8 cellular contexts compared by ENCODE assay signal in genomic region chr12:6074979-6075585, GRCh38. TPM values are rescaled to one million over a fixed set of nuclear protein-coding genes. Genes with fewer than 3 reads are reported as not detected.
DNase-seq lines count a peak whose midpoint lies in the region; ATAC-seq, FAIRE-seq and TF ChIP-seq lines count a peak whose summit lies in the region.

No MANE protein-coding gene starts in this region.

- WGBS in heart right ventricle, 2 donors, result 27% methylated on average over 30 to 31 of the region's 31 CpGs
- WGBS in small intestine, 3 donors, result 35 to 47% (median 45%) methylated on average over 31 of the region's 31 CpGs

- H3K36me3 ChIP-seq in heart right ventricle (peaks cover 0 to 55% (median 0%) of the 10 kb centered on the region in 9 donors), small intestine (ENCODE audit: control insufficient read depth in 2 of 2, insufficient read depth in 2 of 2, low read length in 2 of 2) (no peaks in the 10 kb centered on the region)

- H3K4me1 ChIP-seq in heart right ventricle (peaks cover 17 to 99% (median 55%) of the 10 kb centered on the region in 9 donors), small intestine (ENCODE audit: control insufficient read depth in 2 of 2, insufficient read depth in 1 of 2, low read depth in 1 of 2, low read length in 1 of 2) (no peaks in the 10 kb centered on the region)

- no peak for TF ChIP-seq POLR2A in GM18505 (IDR thresholded peaks at IDR 0.05; ENCODE audit: borderline replicate concordance, extremely low read depth, insufficient read depth, insufficient read length)

- in situ Hi-C loops in GM13977 (cut with MboI; ENCODE audit: low pct_unique_long_range_greater_than_20kb, low sequenced_read_pairs, unreplicated experiment), result loop anchor here (5.0 kb wide), 1 partner anchor 212 kb away; no protein-coding TSS in a partner anchor

- FAIRE-seq in small intestine (lab: Jason Lieb, UNC), result no peak

- DNase-seq in GM13977 (ENCODE audit: low spot score) (peak; percentile 44), heart right ventricle (peak; percentile 44 to 47), small intestine (peak; percentile 40), germinal center (ENCODE audit: low spot score) (no peak)
- peak; percentile 56 to 61 for DNase-seq in activated CD4-positive, alpha-beta T cell treated with anti-CD3 and anti-CD28 coated beads, Interleukin-2, amount 50 U/mL, for 48 hours

- H3K4me3 ChIP-seq in heart right ventricle, result peak overlapping the region in 9 of 10 donors; percentile 14 to 38 (median 24)
- no peak overlapping the region for H3K4me3 ChIP-seq in small intestine (ENCODE audit: low read depth in 1 of 2, low read length in 2 of 2)

- TF ChIP-seq CTCF in GM13977 (IDR thresholded peaks at IDR 0.05; ENCODE audit: extremely low read depth, insufficient read depth, missing control alignments) (peak; percentile 25), heart right ventricle (IDR thresholded peaks at IDR 0.05) (peak in 1 of 9 donors; percentile 11)

- H3K9me3 ChIP-seq in heart right ventricle, result no peaks in the 10 kb centered on the region
- no peaks in the 10 kb centered on the region for H3K9me3 ChIP-seq in small intestine (ENCODE audit: control insufficient read depth, low read depth)

- peak overlapping the region; percentile 55 to 86 (median 74) for H3K27ac ChIP-seq in heart right ventricle
- peak overlapping the region in 1 of 2 donors; percentile 3 for H3K27ac ChIP-seq in small intestine (ENCODE audit: low read depth in 1 of 2, low read length in 1 of 2)

- intact Hi-C loops in heart right ventricle (cut with DNase I), result loop anchor here in 7 of 10 donors (5.0 to 10.0 kb wide), 8 partner anchors 42 to 202 kb away; partner anchors contain the start of gene VWF (in 1 of the 7)

- H3K27me3 ChIP-seq in heart right ventricle, result peaks cover 0 to 41% (median 6%) of the 10 kb centered on the region in 7 donors
- H3K27me3 ChIP-seq in small intestine (ENCODE audit: control insufficient read depth in 2 of 2, insufficient read depth in 2 of 2, low read length in 2 of 2), result no peaks in the 10 kb centered on the region

- ATAC-seq in heart right ventricle, result peak; percentile 34 to 71 (median 54)
- no peak for ATAC-seq in GM19351 (IDR thresholded peaks at IDR 0.05; ENCODE audit: unreplicated experiment)
- ATAC-seq in GM18505 (IDR thresholded peaks at IDR 0.05; ENCODE audit: unreplicated experiment), result no peak
- ATAC-seq in GM19455 (IDR thresholded peaks at IDR 0.05; ENCODE audit: unreplicated experiment), result no peak

RNA-seq across cellular contexts. Expression of gene VWF, which starts 49.4 kb away (rescaled TPM):
- 100 to 1,000 TPM; 163 to 480 (median 275) TPM for total RNA-seq in heart right ventricle
- polyA plus RNA-seq in heart right ventricle (100 to 1,000 TPM; 104 to 254 TPM), small intestine (10 to 100 TPM in 1 of 3 donors, 1 to 10 TPM in 2; 2.2 to 82.9 (median 5.7) TPM)

Comparison
In these comparisons a context has a peak if more than half of its experiments do, and no peak if none do; other contexts are left out.
1. ATAC-seq: peak in heart right ventricle (8 of 8); none in GM19351 (single experiment), GM18505 (single experiment) and GM19455 (single experiment).
2. H3K4me3 ChIP-seq: peak in heart right ventricle (9 of 10); none in small intestine (0 of 2).